Comparison of ENCODE assay signal across 25 cellular contexts in the genomic region with DNA sequence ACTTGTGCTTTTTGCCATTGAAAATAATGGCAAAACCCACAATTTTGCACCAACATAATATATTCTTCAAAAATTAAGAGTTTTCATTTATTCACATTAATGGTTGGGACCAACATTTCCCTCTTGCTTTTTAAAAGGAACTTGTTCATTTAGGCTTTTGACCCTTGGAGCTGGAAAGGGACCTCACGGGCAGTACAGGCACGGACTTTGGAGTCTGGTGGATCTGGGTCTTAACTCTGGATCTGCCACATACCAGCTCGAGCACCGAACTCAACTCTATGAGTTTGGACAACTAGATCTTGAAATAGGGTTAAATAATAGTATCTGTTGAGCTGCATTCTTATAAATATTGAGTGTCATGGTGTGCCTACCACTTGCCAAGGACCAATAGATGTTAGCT. TPM values are rescaled to one million over a fixed set of nuclear protein-coding genes. Genes with fewer than 3 reads are reported as not detected.
DNase-seq lines count a peak whose midpoint lies in the region; ATAC-seq, FAIRE-seq and TF ChIP-seq lines count a peak whose summit lies in the region.
"Had no signal": no experiment of that assay in that cellular context is flagged by ENCODE, and none has a peak within 500 bp of the region (broad histone marks: within the 10 kb centered on the region; RNA-seq: fewer than 3 reads in every experiment).

No MANE protein-coding gene starts in this region.

- no peak overlapping the region for H2AFZ ChIP-seq in HepG2 (ENCODE audit: low read length)
- H2AFZ ChIP-seq: GM23338 had no signal

- no TSS peak for BruUV-seq in HepG2 (replicated peaks; lab: Mats Ljungman, UMichigan)

- TF ChIP-seq POLR2A in HepG2 (IDR thresholded peaks at IDR 0.05; ENCODE audit: insufficient read depth in 1 of 2, low read depth in 2 of 2, low read length in 2 of 2) = no peak

- no peak overlapping the region for H3K9ac ChIP-seq in HepG2 (ENCODE audit: insufficient read depth, low read depth, low read length)
- H3K9ac ChIP-seq: BLaER1 treated with 17β-estradiol and CSF1 and Interleukin-3, amounts not matched to agents 10 nM and 100 nM had no signal

- POLR2A ChIA-PET in WTC11 (lab: Charles Lee) = no interaction called here
- POLR2A ChIA-PET in HepG2 (lab: Yijun Ruan, JAX) = no interaction called here

- intact Hi-C loops in HepG2 (cut with micrococcal nuclease; ENCODE audit: unreplicated experiment) = no loop called here

- no peak for TF ChIP-seq CTCF in WTC11 (IDR thresholded peaks at IDR 0.05)
- TF ChIP-seq CTCF in HepG2 (CRISPR knock-in tag; IDR thresholded peaks at IDR 0.05) = no peak
- TF ChIP-seq CTCF in nephron progenitor cell (IDR thresholded peaks at IDR 0.05) = no peak
- no peak for TF ChIP-seq CTCF in GM10266 (IDR thresholded peaks at IDR 0.05; ENCODE audit: control insufficient read depth, insufficient read depth, low read depth, missing control alignments)

- H3K27me3 Mint-ChIP-seq in WTC11 (ENCODE audit: low read depth) (no peaks in the 10 kb centered on the region), nephron progenitor cell (ENCODE audit: low read depth, poor library complexity) (no peaks in the 10 kb centered on the region)

- H3K27me3 ChIP-seq in HepG2 (ENCODE audit: control insufficient read depth in 1 of 2, insufficient read depth in 2 of 2, low read length in 2 of 2) = no peaks in the 10 kb centered on the region
- H3K27me3 ChIP-seq: BE2C; BLaER1 treated with 17β-estradiol and CSF1 and Interleukin-3, amounts not matched to agents 10 nM and 100 nM had no signal

- H3K36me3 ChIP-seq in HepG2 (replicated peaks in 1 of 2; ENCODE audit: control insufficient read depth in 1 of 2, insufficient read depth in 2 of 2, low read length in 2 of 2) = peaks cover 8 to 36% of the 10 kb centered on the region in 2 experiments

- TF ChIP-seq EP300 in HepG2 (IDR thresholded peaks at IDR 0.05; ENCODE audit: low read depth in 2 of 2, low read length in 2 of 2) = no peak
- TF ChIP-seq EP300 in HepG2 (CRISPR knock-in tag; IDR thresholded peaks at IDR 0.05; ENCODE audit: borderline replicate concordance) = no peak

- H3K4me1 ChIP-seq in HepG2 (ENCODE audit: insufficient read depth, low read length) = peaks cover 46% of the 10 kb centered on the region
- H3K4me1 ChIP-seq: A549 had no signal

- H3K36me3 Mint-ChIP-seq in WTC11 (peaks cover 14% of the 10 kb centered on the region), nephron progenitor cell (ENCODE audit: low read depth) (peaks cover 43% of the 10 kb centered on the region)
- H3K36me3 Mint-ChIP-seq: CD14-positive monocyte had no signal

- no peak for TF ChIP-seq RAD21 in HepG2 (CRISPR knock-in tag; IDR thresholded peaks at IDR 0.05)

- H3K4me3 ChIP-seq in HepG2 (replicated peaks in 1 of 3; ENCODE audit: insufficient read depth in 1 of 3, low read depth in 2 of 3, low read length in 3 of 3) = no peak overlapping the region
- H3K4me3 ChIP-seq: A549; BLaER1 treated with 17β-estradiol and CSF1 and Interleukin-3, amounts not matched to agents 10 nM and 100 nM; GM23338 had no signal

- H3K4me1 Mint-ChIP-seq in WTC11 = peaks cover 61% of the 10 kb centered on the region
- H3K4me1 Mint-ChIP-seq in nephron progenitor cell = peaks cover 47% of the 10 kb centered on the region
- H3K4me1 Mint-ChIP-seq: CD14-positive monocyte had no signal

- DNase-seq in WTC11 (ENCODE audit: low spot score) = no peak
- DNase-seq in HepG2 (ENCODE audit: low spot score) = no peak
- DNase-seq in nephron progenitor cell = no peak
- DNase-seq in GM10266 (ENCODE audit: extremely low spot score) = no peak
- DNase-seq in activated T-cell treated with anti-CD3 and anti-CD28 coated beads, Interleukin-2, amount 50 U/mL, for 1 hour = no peak
- DNase-seq: 8988T; ACHN; AML-193; BE2C; CD4-positive, alpha-beta T cell; CD8-positive, alpha-beta memory T cell; DMS 273 treated with DMSO at 0.1 percent for 48 hours; DMS79; EL; GDM1; H9 had no signal

- H3K27ac Mint-ChIP-seq in WTC11 (peak overlapping the region; percentile 22), nephron progenitor cell (peak overlapping the region; percentile 22)
- H3K27ac Mint-ChIP-seq: CD14-positive monocyte; CD4-positive, alpha-beta T cell; CD8-positive, alpha-beta memory T cell had no signal

- H3K4me2 ChIP-seq in HepG2 (ENCODE audit: low read depth, low read length) = no peak overlapping the region
- H3K4me2 ChIP-seq: A549; BLaER1 treated with 17β-estradiol and CSF1 and Interleukin-3, amounts not matched to agents 10 nM and 100 nM; GM23338 had no signal

- no peak for ATAC-seq in WTC11
- ATAC-seq in HepG2 = no peak; the same call in 2 of the 3 replicates
- ATAC-seq in GM21529 (IDR thresholded peaks at IDR 0.05; ENCODE audit: unreplicated experiment) = no peak
- ATAC-seq in HG03520 (IDR thresholded peaks at IDR 0.05; ENCODE audit: unreplicated experiment) = no peak
- ATAC-seq: A549, GM23338, HCT116 had no signal

- FAIRE-seq in HepG2 (lab: Jason Lieb, UNC) = no peak
- FAIRE-seq: A549, D721Med, GM19239 had no signal

- in situ Hi-C loops in HepG2 (cut with HindIII; ENCODE audit: extremely low pct_ligation_motif_present, low pct_unique_long_range_greater_than_20kb) = no loop called here

- H3K79me2 ChIP-seq in HepG2 (ENCODE audit: insufficient read depth, low read length) = peaks cover 80% of the 10 kb centered on the region

- H3K9me3 Mint-ChIP-seq in WTC11 (no peaks in the 10 kb centered on the region), nephron progenitor cell (no peaks in the 10 kb centered on the region)
- H3K9me3 Mint-ChIP-seq: CD14-positive monocyte; CD4-positive, alpha-beta T cell; GM23338; H9 had no signal

- CTCF ChIA-PET in WTC11 (lab: Charles Lee) (no interaction called here), HepG2 (lab: Yijun Ruan, JAX; ENCODE audit: low intra/inter-chr PET ratio, low total read pairs) (interaction anchor here (0.6 kb wide), 1 partner anchor 34 kb away, joined by 3 read pairs; no protein-coding TSS in a partner anchor)

- H4K20me1 ChIP-seq in HepG2 (ENCODE audit: insufficient read depth, low read length) = peaks cover 43% of the 10 kb centered on the region

- no peak overlapping the region for H3K27ac ChIP-seq in HepG2 (ENCODE audit: extremely low read length, insufficient read depth, low read length)
- H3K27ac ChIP-seq: A549; BLaER1 treated with 17β-estradiol and CSF1 and Interleukin-3, amounts not matched to agents 10 nM and 100 nM had no signal

- WGBS in HepG2 (ENCODE audit: low lambda C conversion rate) = 87% methylated on average over 4 of the region's 4 CpGs

- H3K9me3 ChIP-seq in HepG2 (ENCODE audit: low read length) = no peaks in the 10 kb centered on the region
- H3K9me3 ChIP-seq: A549, BE2C had no signal

- H3K4me3 Mint-ChIP-seq in WTC11 (no peak overlapping the region), nephron progenitor cell (no peak overlapping the region)
- H3K4me3 Mint-ChIP-seq: CD14-positive monocyte; CD4-positive, alpha-beta T cell; CD8-positive, alpha-beta memory T cell; GM23338; H9 had no signal

TF ChIP-seq in WTC11, 78 proteins besides CTCF, POLR2A, EP300 and RAD21 (continues in another document):
- TF ChIP-seq, protein P1, sequence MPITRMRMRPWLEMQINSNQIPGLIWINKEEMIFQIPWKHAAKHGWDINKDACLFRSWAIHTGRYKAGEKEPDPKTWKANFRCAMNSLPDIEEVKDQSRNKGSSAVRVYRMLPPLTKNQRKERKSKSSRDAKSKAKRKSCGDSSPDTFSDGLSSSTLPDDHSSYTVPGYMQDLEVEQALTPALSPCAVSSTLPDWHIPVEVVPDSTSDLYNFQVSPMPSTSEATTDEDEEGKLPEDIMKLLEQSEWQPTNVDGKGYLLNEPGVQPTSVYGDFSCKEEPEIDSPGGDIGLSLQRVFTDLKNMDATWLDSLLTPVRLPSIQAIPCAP (CRISPR knock-in tag; IDR thresholded peaks at IDR 0.05) = no peak
- TF ChIP-seq ZNF423 (CRISPR knock-in tag; IDR thresholded peaks at IDR 0.05) = no peak

RNA-seq across cellular contexts. Expression of a gene that starts 37.2 kb away (rescaled TPM):
- total RNA-seq in WTC11 (2021) (181 to 182 TPM (median 182 TPM) in 3 replicates), HepG2 (2016; rRNA removed; fragmentation: Illumina TruSeq; extraction: Trizol) (97.8 and 136 TPM in 2 replicates)
- 82.1 and 86.5 TPM in 2 replicates for total RNA-seq in HepG2 (2016; cell fraction: cytosol; rRNA removed; fragmentation: Illumina TruSeq; extraction: Trizol; ENCODE audit: low read depth)
- 90.9 and 138 TPM in 2 replicates for total RNA-seq in HepG2 (2016; cell fraction: insoluble cytoplasmic fraction; rRNA removed; fragmentation: Illumina TruSeq; extraction: Trizol)
- 67.9 and 80.5 TPM in 2 replicates for total RNA-seq in HepG2 (2016; cell fraction: membrane; rRNA removed; fragmentation: Illumina TruSeq; extraction: Trizol)
- 248 and 270 TPM in 2 replicates for total RNA-seq in HepG2 (2016; cell fraction: nucleus; rRNA removed; fragmentation: Illumina TruSeq; extraction: Trizol)
- 151 and 156 TPM in 2 replicates for polyA plus RNA-seq in HepG2 (2011; rRNA removed)
- polyA plus RNA-seq in HepG2 (2011; cell fraction: cytosol; rRNA removed) = 52.5 and 65.6 TPM in 2 replicates
- polyA plus RNA-seq in HepG2 (2011; cell fraction: nucleus; rRNA removed) = 488 and 509 TPM in 2 replicates
- polyA plus RNA-seq in HepG2 (2012) = 141 and 152 TPM in 2 replicates
- polyA plus RNA-seq in HepG2 (2016; cell fraction: cytosol; fragmentation: Illumina TruSeq; extraction: Trizol; ENCODE audit: low read depth) = 1.8 and 2.1 TPM in 2 replicates
- polyA plus RNA-seq in HepG2 (2016; cell fraction: insoluble cytoplasmic fraction; fragmentation: Illumina TruSeq; extraction: Trizol; ENCODE audit: low read depth) = 62.7 and 70.2 TPM in 2 replicates
- polyA plus RNA-seq in HepG2 (2016; cell fraction: membrane; fragmentation: Illumina TruSeq; extraction: Trizol; ENCODE audit: low read depth) = 7.1 and 7.2 TPM in 2 replicates
- 361 and 384 TPM in 2 replicates for polyA plus RNA-seq in HepG2 (2016; cell fraction: nucleus; fragmentation: Illumina TruSeq; extraction: Trizol; ENCODE audit: insufficient read depth, low read depth)
- 24.6 and 223 TPM in 2 replicates for polyA minus RNA-seq in HepG2 (2011; rRNA and poly(A)+ RNA removed; ENCODE audit: low replicate concordance)
- polyA minus RNA-seq in HepG2 (2011; cell fraction: cytosol; rRNA and poly(A)+ RNA removed) = 115 and 134 TPM in 2 replicates
- polyA minus RNA-seq in HepG2 (2011; cell fraction: nucleus; rRNA and poly(A)+ RNA removed) = 847 and 897 TPM in 2 replicates
